In the genomic region with DNA sequence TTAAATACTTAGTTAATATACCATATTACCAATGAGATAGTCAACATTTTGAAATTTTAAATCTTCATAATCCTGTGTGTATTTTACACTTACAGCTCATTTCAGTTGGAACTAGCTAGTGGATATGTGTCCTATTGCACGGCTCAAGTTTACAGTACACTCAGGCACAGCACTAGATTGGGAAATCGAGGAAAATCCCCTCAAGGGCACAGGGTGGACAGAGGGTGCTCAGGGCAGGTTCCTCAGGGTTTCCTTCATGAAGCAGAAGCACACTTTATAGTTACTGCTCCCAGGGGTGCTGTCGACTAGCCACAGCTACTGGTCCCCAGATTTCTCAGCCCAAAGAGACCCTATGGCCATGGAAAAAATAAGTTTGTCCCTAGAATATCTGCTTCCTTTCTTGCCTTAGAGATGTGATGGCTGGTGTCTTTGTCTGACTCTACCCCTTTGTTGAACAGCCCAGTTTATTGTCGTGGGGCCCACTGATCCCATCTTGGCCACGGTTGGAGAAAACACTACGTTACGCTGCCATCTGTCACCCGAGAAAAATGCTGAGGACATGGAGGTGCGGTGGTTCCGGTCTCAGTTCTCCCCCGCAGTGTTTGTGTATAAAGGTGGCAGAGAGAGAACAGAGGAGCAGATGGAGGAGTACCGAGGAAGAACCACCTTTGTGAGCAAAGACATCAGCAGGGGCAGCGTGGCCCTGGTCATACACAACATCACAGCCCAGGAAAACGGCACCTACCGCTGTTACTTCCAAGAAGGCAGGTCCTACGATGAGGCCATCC, we compare ENCODE assay signal across 8 cellular contexts. TPM values are rescaled to one million over a fixed set of nuclear protein-coding genes. Genes with fewer than 3 reads are reported as not detected.
DNase-seq lines count a peak whose midpoint lies in the region; ATAC-seq and TF ChIP-seq lines count a peak whose summit lies in the region.
"Had no signal": no experiment of that assay in that cellular context is flagged by ENCODE, and none has a peak within 500 bp of the region (broad histone marks: within the 10 kb centered on the region; RNA-seq: fewer than 3 reads in every experiment).

No MANE protein-coding gene starts in this region.

- no peak for TF ChIP-seq POLR2A in HCT116 (IDR thresholded peaks at IDR 0.05; ENCODE audit: borderline replicate concordance, extremely low read depth, insufficient read depth, insufficient read length)

- H4K20me1 ChIP-seq in HCT116 (ENCODE audit: insufficient read depth) = no peaks in the 10 kb centered on the region

- H3K27me3 ChIP-seq in HCT116 (ENCODE audit: insufficient read depth, low read length) = no peaks in the 10 kb centered on the region
- no peaks in the 10 kb centered on the region for H3K27me3 ChIP-seq in neutrophil

- peak overlapping the region; percentile 17; the same call in 1 of the 2 replicates for H3K4me2 ChIP-seq in HCT116 (ENCODE audit: low read length)

- H3K9me3 ChIP-seq in HCT116 (ENCODE audit: control insufficient read depth in 1 of 2, insufficient read depth in 1 of 2, low read depth in 1 of 2, low read length in 2 of 2) = no peaks in the 10 kb centered on the region
- no peaks in the 10 kb centered on the region for H3K9me3 ChIP-seq in neutrophil

- H3K4me3 ChIP-seq in HCT116 (replicated peaks in 1 of 2; ENCODE audit: low read depth in 1 of 2, low read length in 2 of 2) = peak overlapping the region in 1 of 2 experiments; percentile 77; a peak in 1 of 4 replicates
- H3K4me3 ChIP-seq in astrocyte of the spinal cord (ENCODE audit: low read depth, low read length) = peak overlapping the region; percentile 98
- peak overlapping the region; percentile 91 to 95 for H3K4me3 ChIP-seq in neutrophil (ENCODE audit: low read depth in 1 of 2, low read length in 1 of 2)

- peaks cover 36% of the 10 kb centered on the region for H3K79me2 ChIP-seq in HCT116 (ENCODE audit: insufficient read depth, low read length)

- intact Hi-C loops in HCT116 (cut with micrococcal nuclease) = no loop called here

- H2AFZ ChIP-seq in HCT116 (ENCODE audit: low read depth, low read length, poor library complexity, severe bottlenecking) = no peak overlapping the region

- H3K9ac ChIP-seq in HCT116 (ENCODE audit: low read length) = no peak overlapping the region

- in situ Hi-C loops in astrocyte of the spinal cord (cut with HindIII; ENCODE audit: low sequenced_read_pairs) = no loop called here

- no peak for TF ChIP-seq RAD21 in HCT116 (IDR thresholded peaks at IDR 0.05; ENCODE audit: low read depth)

- ATAC-seq in HCT116 = no peak
- no peak for ATAC-seq in HG02678 (IDR thresholded peaks at IDR 0.05; ENCODE audit: unreplicated experiment)

- POLR2A ChIA-PET in HCT116 (lab: Charles Lee) = no interaction called here

- DNase-seq in HCT116 (ENCODE audit: low read depth, low spot score) (no peak), astrocyte of the spinal cord (ENCODE audit: low read depth, low spot score) (no peak), D341Med (ENCODE audit: low spot score) (no peak)
- no peak for DNase-seq in activated CD4-positive, alpha-beta T cell treated with anti-CD3 and anti-CD28 coated beads for 48 hours
- DNase-seq: activated CD4-positive, alpha-beta T cell treated with anti-CD3 and anti-CD28 coated beads, Interleukin-2, amount 50 U/mL, for 48 hours had no signal

- H3K9me2 ChIP-seq in HCT116 (ENCODE audit: insufficient read depth) = no peaks in the 10 kb centered on the region

- RAD21 ChIA-PET in HCT116 (lab: Charles Lee; ENCODE audit: low non-redundant PET in 1 of 2, low total read pairs in 2 of 2, uncharacterized antibody in 2 of 2, unreplicated experiment in 2 of 2) = no interaction called here

- BruUV-seq in HCT116 (replicated peaks; lab: Mats Ljungman, UMichigan) = no TSS peak

- H3K36me3 ChIP-seq in HCT116 (ENCODE audit: control insufficient read depth in 1 of 2, insufficient read depth in 2 of 2, low read length in 2 of 2) (peaks cover 23 to 30% of the 10 kb centered on the region in 2 experiments), neutrophil (peaks cover 52% of the 10 kb centered on the region)

- CTCF ChIA-PET in HCT116 (lab: Charles Lee) = no interaction called here

- H3K4me1 ChIP-seq in HCT116 (ENCODE audit: control insufficient read depth in 1 of 2, insufficient read depth in 2 of 2, low read length in 2 of 2) (peaks cover 0 to 13% of the 10 kb centered on the region in 2 experiments; a peak in 3 of 4 replicates), neutrophil (ENCODE audit: control insufficient read depth in 1 of 2, insufficient read depth in 1 of 2, low read depth in 1 of 2, low read length in 1 of 2) (peaks cover 34 to 35% of the 10 kb centered on the region in 2 experiments)

- no peak for TF ChIP-seq CTCF in HCT116 (IDR thresholded peaks at IDR 0.05 in 2 of 3, conservative IDR thresholded peaks at IDR 0.05 in 1 of 3; ENCODE audit: borderline replicate concordance in 1 of 3, insufficient read depth in 1 of 3, low read depth in 2 of 3, low read length in 2 of 3)
- no peak for TF ChIP-seq CTCF in astrocyte of the spinal cord (IDR thresholded peaks at IDR 0.05; ENCODE audit: low read depth, low read length)
- TF ChIP-seq CTCF in neutrophil (IDR thresholded peaks at IDR 0.05) = no peak

- no peak overlapping the region; the same call in 1 of the 2 replicates for H3K27ac ChIP-seq in HCT116 (ENCODE audit: low read depth, low read length)
- H3K27ac ChIP-seq in neutrophil = peak overlapping the region; percentile 95

TF ChIP-seq in HCT116, 20 proteins besides CTCF, POLR2A, EP300 and RAD21:
- TF ChIP-seq, protein P1, sequence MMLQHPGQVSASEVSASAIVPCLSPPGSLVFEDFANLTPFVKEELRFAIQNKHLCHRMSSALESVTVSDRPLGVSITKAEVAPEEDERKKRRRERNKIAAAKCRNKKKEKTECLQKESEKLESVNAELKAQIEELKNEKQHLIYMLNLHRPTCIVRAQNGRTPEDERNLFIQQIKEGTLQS (IDR thresholded peaks at IDR 0.05) = no peak
- TF ChIP-seq FOSL1 (IDR thresholded peaks at IDR 0.05; ENCODE audit: low read depth) = no peak
- TF ChIP-seq ZFX (IDR thresholded peaks at IDR 0.05) = no peak
- TF ChIP-seq ELF1 (IDR thresholded peaks at IDR 0.05; ENCODE audit: borderline replicate concordance, low read depth) = no peak
- no peak for TF ChIP-seq SIN3A (IDR thresholded peaks at IDR 0.05; ENCODE audit: low read depth)
- no peak for TF ChIP-seq SRF (IDR thresholded peaks at IDR 0.05; ENCODE audit: low read depth)
- TF ChIP-seq EZH2 (IDR thresholded peaks at IDR 0.05) = no peak
- no peak for TF ChIP-seq YY1 (IDR thresholded peaks at IDR 0.05; ENCODE audit: extremely low read depth, insufficient replicate concordance, low read depth, low read length)
- no peak for TF ChIP-seq TCF7L2 (IDR thresholded peaks at IDR 0.05; ENCODE audit: borderline replicate concordance, extremely low read depth, insufficient read depth, insufficient read length)
- TF ChIP-seq ZNF274 (IDR thresholded peaks at IDR 0.05; ENCODE audit: low read depth, low read length) = no peak
- TF ChIP-seq EGR1 (IDR thresholded peaks at IDR 0.05; ENCODE audit: low read depth) = no peak
- TF ChIP-seq CEBPB (IDR thresholded peaks at IDR 0.05; ENCODE audit: low read depth) = no peak
- TF ChIP-seq SP1 (IDR thresholded peaks at IDR 0.05; ENCODE audit: low read depth) = no peak
- no peak for TF ChIP-seq CBX3 (IDR thresholded peaks at IDR 0.05; ENCODE audit: low read depth)
TF ChIP-seq in HCT116: peak in this region for 0.

RNA-seq across cellular contexts. Expression of a gene that starts 1.5 kb away (rescaled TPM):
- 11.2 TPM for total RNA-seq in HCT116 (2021; ENCODE audit: unreplicated experiment)
- 11.1 and 12.0 TPM in 2 replicates for polyA plus RNA-seq in HCT116 (2012)

RNA-seq across cellular contexts. Expression of a gene that starts 18.9 kb away (rescaled TPM):
- total RNA-seq in HCT116 (2021; ENCODE audit: unreplicated experiment) = 5.8 TPM
- polyA plus RNA-seq in HCT116 (2012) = 3.6 and 3.7 TPM in 2 replicates

RNA-seq across cellular contexts. Expression of a gene that starts 40.9 kb away (rescaled TPM):
- total RNA-seq in HCT116 (2021; ENCODE audit: unreplicated experiment) = 0.32 TPM
- 0.15 and 0.33 TPM in 2 replicates for polyA plus RNA-seq in HCT116 (2012)
- total RNA-seq: lung microvascular endothelial cell had no signal

RNA-seq across cellular contexts. Expression of a gene that starts 57.1 kb away (rescaled TPM):
- total RNA-seq in HCT116 (2021; ENCODE audit: unreplicated experiment) = 9.0 TPM
- polyA plus RNA-seq in HCT116 (2012) = 4.8 and 5.0 TPM in 2 replicates
